Comparison of ENCODE assay signal across 1 cellular context in genomic region chr2:161160226-161161073, GRCh38.
TF ChIP-seq lines count a peak whose summit lies in the region.

Gene TANK (plus strand): TSS chr2:161160428. CDS start chr2:161179663, 19,235 bp downstream.

TF ChIP-seq in HepG2, 621 proteins besides CTCF, POLR2A, EP300 and RAD21 (continued from another document and continues in another):
- TF ChIP-seq AHDC1 (CRISPR knock-in tag; IDR thresholded peaks at IDR 0.05; ENCODE audit: borderline replicate concordance) = peak; percentile 54; the same call in 1 of the 2 replicates
- peak; percentile 67; the same call in 1 of the 2 replicates for TF ChIP-seq FLYWCH1 (CRISPR knock-in tag; IDR thresholded peaks at IDR 0.05)
- peak; percentile 77; the same call in 1 of the 2 replicates for TF ChIP-seq ZBTB38 (CRISPR knock-in tag; IDR thresholded peaks at IDR 0.05)
- peak; percentile 90; the same call in 1 of the 2 replicates for TF ChIP-seq SATB2 (CRISPR knock-in tag; IDR thresholded peaks at IDR 0.05)
- TF ChIP-seq NFKBIZ (CRISPR knock-in tag; IDR thresholded peaks at IDR 0.05) = peak; percentile 95; the same call in 1 of the 2 replicates
- TF ChIP-seq PLSCR1 (CRISPR knock-in tag; IDR thresholded peaks at IDR 0.05; ENCODE audit: borderline replicate concordance) = no peak
- no peak; the same call in 1 of the 2 replicates for TF ChIP-seq ZHX1 (CRISPR knock-in tag; IDR thresholded peaks at IDR 0.05; ENCODE audit: low read depth)
- TF ChIP-seq TRIM24 (CRISPR knock-in tag; IDR thresholded peaks at IDR 0.05) = peak; percentile 99
- TF ChIP-seq ZBTB14 (CRISPR knock-in tag; IDR thresholded peaks at IDR 0.05) = peak; percentile 42
- 0 out of 2 replicates have a peak, but pooled peaks have one; percentile 53 for TF ChIP-seq ZNF879 (CRISPR knock-in tag; IDR thresholded peaks at IDR 0.05)
- peak; percentile 49; the same call in 1 of the 2 replicates for TF ChIP-seq CHD4 (IDR thresholded peaks at IDR 0.05; ENCODE audit: borderline replicate concordance, low read length)
- peak; percentile 81 for TF ChIP-seq ZNF780A (CRISPR knock-in tag; IDR thresholded peaks at IDR 0.05)
- TF ChIP-seq RFX3 (CRISPR knock-in tag; IDR thresholded peaks at IDR 0.05) = peak; percentile 16; the same call in 1 of the 2 replicates
- TF ChIP-seq ZSCAN20 (CRISPR knock-in tag; IDR thresholded peaks at IDR 0.05; ENCODE audit: borderline replicate concordance) = no peak; the same call in 1 of the 2 replicates
- TF ChIP-seq TFE3 (CRISPR knock-in tag; IDR thresholded peaks at IDR 0.05) = peak; percentile 82
- TF ChIP-seq SNAPC4 (CRISPR knock-in tag; IDR thresholded peaks at IDR 0.05) = peak; percentile 91; the same call in 1 of the 2 replicates
- no peak; the same call in 1 of the 2 replicates for TF ChIP-seq CENPT (CRISPR knock-in tag; IDR thresholded peaks at IDR 0.05; ENCODE audit: low read depth)
- peak; percentile 69 for TF ChIP-seq ARID3A (IDR thresholded peaks at IDR 0.05; ENCODE audit: low read depth, low read length)
- TF ChIP-seq PHF20 (CRISPR knock-in tag; IDR thresholded peaks at IDR 0.05) = no peak; the same call in none of the 2 replicates
- peak; percentile 81 for TF ChIP-seq HMG20B (CRISPR knock-in tag; conservative IDR thresholded peaks at IDR 0.05)
- no peak for TF ChIP-seq PAWR (CRISPR knock-in tag; IDR thresholded peaks at IDR 0.05; ENCODE audit: borderline replicate concordance)
- peak; percentile 87; the same call in 1 of the 2 replicates for TF ChIP-seq KLF9 (CRISPR knock-in tag; IDR thresholded peaks at IDR 0.05; ENCODE audit: low read depth)
- peak; percentile 70; the same call in 1 of the 2 replicates for TF ChIP-seq MEIS2 (CRISPR knock-in tag; IDR thresholded peaks at IDR 0.05)
- TF ChIP-seq HCFC1 (IDR thresholded peaks at IDR 0.05; ENCODE audit: low read depth, low read length) = peak; percentile 54
- TF ChIP-seq ZKSCAN1 (IDR thresholded peaks at IDR 0.05; ENCODE audit: low read length) = no peak
- peak; percentile 39; the same call in 1 of the 2 replicates for TF ChIP-seq ZNF143 (CRISPR knock-in tag; IDR thresholded peaks at IDR 0.05)
- TF ChIP-seq ZNF691 (CRISPR knock-in tag; IDR thresholded peaks at IDR 0.05; ENCODE audit: borderline replicate concordance, low read depth) = no peak; the same call in none of the 2 replicates
- no peak for TF ChIP-seq CBX2 (IDR thresholded peaks at IDR 0.05; ENCODE audit: low read depth, low read length)
- no peak for TF ChIP-seq CBX2 (CRISPR knock-in tag; IDR thresholded peaks at IDR 0.05; ENCODE audit: low read depth)
- TF ChIP-seq RNF219 (CRISPR knock-in tag; IDR thresholded peaks at IDR 0.05) = peak; percentile 84
- peak; percentile 82; the same call in 1 of the 2 replicates for TF ChIP-seq ZNF784 (CRISPR knock-in tag; IDR thresholded peaks at IDR 0.05; ENCODE audit: borderline replicate concordance)
